Comparison of ENCODE assay signal across 15 cellular contexts in the genomic region with DNA sequence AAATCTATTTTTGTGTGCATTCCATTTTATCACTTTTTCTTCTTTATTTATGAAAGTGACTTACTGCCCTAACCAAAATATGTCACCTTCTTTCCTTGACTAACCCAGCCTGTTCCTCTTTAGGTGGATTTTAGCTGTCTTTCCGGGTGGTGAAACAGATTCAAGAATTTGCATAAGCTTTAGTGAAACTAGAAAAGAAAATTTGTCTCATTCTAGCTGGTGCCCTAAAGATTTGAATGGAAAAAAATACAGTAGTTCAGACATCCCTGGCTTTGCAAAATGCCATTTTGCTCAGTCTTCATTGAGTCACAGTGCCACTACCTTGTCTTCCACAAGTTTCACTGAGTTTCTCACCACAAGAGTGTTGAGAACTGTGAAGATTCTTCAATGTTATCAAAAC. TPM values are rescaled to one million over a fixed set of nuclear protein-coding genes. Genes with fewer than 3 reads are reported as not detected.
A peak's percentile ranks its signal among the peaks of the same experiment; 100 is the strongest.
DNase-seq lines count a peak whose midpoint lies in the region; ATAC-seq and TF ChIP-seq lines count a peak whose summit lies in the region.
"Had no signal": no experiment of that assay in that cellular context is flagged by ENCODE, and none has a peak within 500 bp of the region (broad histone marks: within the 10 kb centered on the region; RNA-seq: fewer than 3 reads in every experiment).

No MANE protein-coding gene starts in this region.

- intact Hi-C loops in breast epithelium (cut with DNase I; ENCODE audit: low total_unique reads) = no loop called here

- H3K4me3 ChIP-seq in OCI-LY3 (ENCODE audit: low read length) = peak overlapping the region; percentile 56
- H3K4me3 ChIP-seq in breast epithelium = no peak overlapping the region
- H3K4me3 ChIP-seq: body of pancreas, psoas muscle, SJCRH30 had no signal

- H3K27me3 ChIP-seq in OCI-LY3 (ENCODE audit: low read depth, low read length) (no peaks in the 10 kb centered on the region), breast epithelium (no peaks in the 10 kb centered on the region)
- H3K27me3 ChIP-seq: body of pancreas, SJCRH30 had no signal

- no peak overlapping the region for H2AFZ ChIP-seq in OCI-LY3 (ENCODE audit: low read depth, low read length)

- H3K9me3 ChIP-seq in OCI-LY3 (ENCODE audit: insufficient read depth, low read length) (no peaks in the 10 kb centered on the region), breast epithelium (no peaks in the 10 kb centered on the region)
- H3K9me3 ChIP-seq: body of pancreas, Caco-2, psoas muscle, SJCRH30 had no signal

- CTCF ChIA-PET in RWPE1 (lab: Yijun Ruan, JAX) = interaction anchor here (0.7 kb wide), 1 partner anchor 28 kb away, joined by 3 read pairs; no protein-coding TSS in a partner anchor

- no peak for TF ChIP-seq POLR2A in breast epithelium (IDR thresholded peaks at IDR 0.05)

- peak overlapping the region; percentile 74 for H3K9ac ChIP-seq in OCI-LY3 (ENCODE audit: low read length)

- DNase-seq in RWPE1 (ENCODE audit: low spot score) (no peak), NCI-H226 (no peak), breast epithelium (ENCODE audit: low spot score in 2 of 2) (no peak), DMS114 treated with DMSO at 0.1 percent for 48 hours (lab: John Stamatoyannopoulos, UW; ENCODE audit: unreplicated experiment) (no peak)
- DNase-seq: body of pancreas, Caco-2, NCI-H1417, psoas muscle, SJCRH30 had no signal

- H3K79me2 ChIP-seq in OCI-LY3 (ENCODE audit: low read length) = no peaks in the 10 kb centered on the region

- H3K27ac ChIP-seq in OCI-LY3 (ENCODE audit: low read length) (peak overlapping the region; percentile 98), RWPE1 (no peak overlapping the region), breast epithelium (no peak overlapping the region)
- H3K27ac ChIP-seq: body of pancreas, psoas muscle, SJCRH30 had no signal

- no peaks in the 10 kb centered on the region for H4K20me1 ChIP-seq in OCI-LY3 (ENCODE audit: insufficient read depth, low read length)

- POLR2A ChIA-PET in RWPE1 (lab: Yijun Ruan, JAX; ENCODE audit: low non-redundant PET) = no interaction called here

- H3K4me2 ChIP-seq in OCI-LY3 (ENCODE audit: low read length) = peak overlapping the region; percentile 79

- H3K4me1 ChIP-seq in OCI-LY3 (ENCODE audit: low read length) (peaks cover 69% of the 10 kb centered on the region), breast epithelium (no peaks in the 10 kb centered on the region)
- H3K4me1 ChIP-seq: body of pancreas, psoas muscle, SJCRH30 had no signal

- ATAC-seq in GM18861 (IDR thresholded peaks at IDR 0.05; ENCODE audit: unreplicated experiment) (peak; percentile 79), GM21526 (IDR thresholded peaks at IDR 0.05; ENCODE audit: low FRiP score, unreplicated experiment) (peak; percentile 76), HG03135 (IDR thresholded peaks at IDR 0.05; ENCODE audit: unreplicated experiment) (peak; percentile 74)
- ATAC-seq: body of pancreas, psoas muscle had no signal

- H3K36me3 ChIP-seq in OCI-LY3 (replicated peaks; ENCODE audit: low read depth, low read length) (no peaks in the 10 kb centered on the region), breast epithelium (no peaks in the 10 kb centered on the region)
- H3K36me3 ChIP-seq: SJCRH30 had no signal

- no peak for TF ChIP-seq CTCF in OCI-LY3 (IDR thresholded peaks at IDR 0.05; ENCODE audit: low read depth, low read length)
- TF ChIP-seq CTCF in RWPE1 (conservative IDR thresholded peaks at IDR 0.05; ENCODE audit: low read depth) = no peak
- TF ChIP-seq CTCF in breast epithelium (IDR thresholded peaks at IDR 0.05) = no peak

RNA-seq across cellular contexts. Expression of a gene that starts 28.2 kb away (rescaled TPM):
- total RNA-seq in breast epithelium = 100 to 1,000 TPM in 1 of 3 donors, 10 to 100 TPM in 2; 86.9 to 101 (median 93.4) TPM

RNA-seq across cellular contexts. Expression of a gene that starts 29.3 kb away (rescaled TPM):
- total RNA-seq in breast epithelium = under 1 TPM in 1 of 3 donors, not detected in 2; 0.15 TPM
- total RNA-seq: body of pancreas, H1, liver, SJCRH30 had no signal
